25 cellular contexts compared by ENCODE assay signal in the genomic region with DNA sequence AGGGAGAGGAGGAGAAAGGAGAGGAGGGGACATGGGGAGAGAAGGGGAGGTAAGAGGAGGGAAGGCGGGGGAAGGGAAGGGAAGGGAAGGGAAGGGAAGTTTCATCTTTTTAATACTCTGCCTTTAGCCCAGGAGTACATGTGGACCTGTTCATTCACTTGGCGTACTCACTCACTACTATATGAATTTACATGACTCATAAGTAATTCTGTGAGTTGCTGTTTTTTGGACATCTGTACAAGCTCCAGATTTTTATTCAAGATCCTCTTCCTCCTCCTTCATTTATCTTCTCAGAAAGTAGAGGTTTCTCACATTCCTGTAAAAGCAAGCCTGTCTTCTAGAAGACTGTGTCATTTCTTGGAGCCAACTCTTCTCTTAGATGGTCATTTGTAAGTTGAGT.
"Had no signal": no experiment of that assay in that cellular context is flagged by ENCODE, and none has a peak within 500 bp of the region (broad histone marks: within the 10 kb centered on the region; RNA-seq: fewer than 3 reads in every experiment).

No MANE protein-coding gene starts in this region.

- H3K4me3 ChIP-seq: dorsolateral prefrontal cortex, gastroesophageal sphincter, heart left ventricle, hepatocyte, left lung, neural progenitor cell, prostate gland, right atrium auricular region, sigmoid colon, stomach, thyroid gland, vagina had no signal

- H2AFZ ChIP-seq: hepatocyte, neural progenitor cell had no signal

- H3K27me3 ChIP-seq: gastroesophageal sphincter, heart left ventricle, hepatocyte, left lung, neural progenitor cell, right atrium auricular region, sigmoid colon, stomach, thyroid gland, vagina had no signal

- H3K4me2 ChIP-seq: hepatocyte, neural progenitor cell had no signal

- H3K9me3 ChIP-seq: gastroesophageal sphincter, heart left ventricle, left lung, prostate gland, right atrium auricular region, sigmoid colon, stomach, thyroid gland, vagina had no signal

- H3K36me3 ChIP-seq: gastroesophageal sphincter, heart left ventricle, left lung, neural progenitor cell, prostate gland, right atrium auricular region, sigmoid colon, stomach, thyroid gland, vagina had no signal

- H3K27ac ChIP-seq: dorsolateral prefrontal cortex, epithelial cell of prostate, foreskin keratinocyte, hepatocyte, left lung, neural progenitor cell, prostate gland, right atrium auricular region, stomach, thyroid gland, vagina had no signal

- H3K9ac ChIP-seq: neural progenitor cell had no signal

- DNase-seq: dorsolateral prefrontal cortex; effector CD4-positive, alpha-beta T cell; foreskin keratinocyte; heart left ventricle; left cardiac atrium; left lung; mesendoderm; midbrain; naive thymus-derived CD4-positive, alpha-beta T cell; sigmoid colon; stimulated activated CD4-positive, alpha-beta T cell treated with anti-CD3 and anti-CD28 coated beads, Interleukin-2, amount 100 ng/mL, for 24 hours; stimulated activated CD4-positive, alpha-beta T cell treated with anti-CD3 and anti-CD28 coated beads, Interleukin-4, amount 100 ng/mL, for 24 hours; stimulated activated naive CD4-positive, alpha-beta T cell treated with Interleukin-2 at 50 U/mL for 16 hours; stomach; thyroid gland; trophoblast cell had no signal

- ATAC-seq: esophagus mucosa; foreskin keratinocyte; gastroesophageal sphincter; heart left ventricle; left cardiac atrium; left lung; naive thymus-derived CD4-positive, alpha-beta T cell; stimulated activated effector memory CD8-positive, alpha-beta T cell treated with anti-CD3 and anti-CD28 coated beads, Interleukin-12 subunit alpha, Interleukin-12 subunit beta, amount 100 ng/mL, for 72 hours had no signal

- H3K4me1 ChIP-seq: foreskin keratinocyte, left lung, neural progenitor cell, prostate gland, thyroid gland had no signal

- H3K79me2 ChIP-seq: hepatocyte had no signal
